In the genomic region with DNA sequence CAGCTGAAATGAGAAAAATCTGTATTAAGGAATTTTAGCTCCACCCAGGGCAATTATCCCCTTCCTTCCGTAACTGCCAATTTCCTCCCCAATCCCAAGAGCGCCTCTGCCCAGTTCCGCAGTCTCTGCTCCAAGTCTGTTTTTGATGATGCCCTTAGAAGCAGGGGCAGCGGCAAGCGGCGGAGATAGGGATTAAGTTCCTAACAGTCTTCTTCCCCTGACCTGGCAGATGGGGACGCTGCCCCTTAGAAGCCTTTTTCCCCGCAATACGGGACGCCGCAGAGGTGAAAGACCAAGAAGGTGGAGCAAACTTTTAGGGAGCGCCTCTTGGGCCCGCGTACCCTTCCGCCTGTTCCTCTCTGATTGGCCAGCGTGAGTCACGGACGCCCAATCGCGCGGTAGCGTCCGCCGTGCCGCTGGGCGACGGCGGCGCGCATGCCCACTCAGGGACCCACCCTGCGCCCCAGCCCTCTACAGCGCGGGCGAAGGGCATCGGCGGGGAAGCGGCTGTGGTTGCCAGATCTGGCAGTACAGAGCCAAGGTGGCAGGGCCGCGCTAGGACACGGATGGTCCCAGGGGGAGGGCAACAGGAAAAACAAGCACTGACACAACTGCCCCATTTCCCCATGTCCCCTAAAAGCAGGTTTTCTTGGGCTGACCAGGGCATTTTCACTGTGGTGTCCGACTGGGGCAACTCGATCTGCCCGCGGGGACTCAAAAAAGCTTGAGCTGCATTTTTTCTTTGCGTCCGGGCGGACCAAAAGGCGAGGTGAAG, we compare ENCODE assay signal across 1 cellular context.
A peak's percentile ranks its signal among the peaks of the same experiment; 100 is the strongest.
TF ChIP-seq lines count a peak whose summit lies in the region.

No MANE protein-coding gene starts in this region.

TF ChIP-seq in GM12878, 131 proteins besides CTCF, POLR2A, EP300 and RAD21 (continued from another document and continues in another):
- TF ChIP-seq, protein P1, sequence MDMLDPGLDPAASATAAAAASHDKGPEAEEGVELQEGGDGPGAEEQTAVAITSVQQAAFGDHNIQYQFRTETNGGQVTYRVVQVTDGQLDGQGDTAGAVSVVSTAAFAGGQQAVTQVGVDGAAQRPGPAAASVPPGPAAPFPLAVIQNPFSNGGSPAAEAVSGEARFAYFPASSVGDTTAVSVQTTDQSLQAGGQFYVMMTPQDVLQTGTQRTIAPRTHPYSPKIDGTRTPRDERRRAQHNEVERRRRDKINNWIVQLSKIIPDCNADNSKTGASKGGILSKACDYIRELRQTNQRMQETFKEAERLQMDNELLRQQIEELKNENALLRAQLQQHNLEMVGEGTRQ (IDR thresholded peaks at IDR 0.05; ENCODE audit: borderline replicate concordance, low read depth, low read length), result peak; percentile 60
- TF ChIP-seq, protein P2, sequence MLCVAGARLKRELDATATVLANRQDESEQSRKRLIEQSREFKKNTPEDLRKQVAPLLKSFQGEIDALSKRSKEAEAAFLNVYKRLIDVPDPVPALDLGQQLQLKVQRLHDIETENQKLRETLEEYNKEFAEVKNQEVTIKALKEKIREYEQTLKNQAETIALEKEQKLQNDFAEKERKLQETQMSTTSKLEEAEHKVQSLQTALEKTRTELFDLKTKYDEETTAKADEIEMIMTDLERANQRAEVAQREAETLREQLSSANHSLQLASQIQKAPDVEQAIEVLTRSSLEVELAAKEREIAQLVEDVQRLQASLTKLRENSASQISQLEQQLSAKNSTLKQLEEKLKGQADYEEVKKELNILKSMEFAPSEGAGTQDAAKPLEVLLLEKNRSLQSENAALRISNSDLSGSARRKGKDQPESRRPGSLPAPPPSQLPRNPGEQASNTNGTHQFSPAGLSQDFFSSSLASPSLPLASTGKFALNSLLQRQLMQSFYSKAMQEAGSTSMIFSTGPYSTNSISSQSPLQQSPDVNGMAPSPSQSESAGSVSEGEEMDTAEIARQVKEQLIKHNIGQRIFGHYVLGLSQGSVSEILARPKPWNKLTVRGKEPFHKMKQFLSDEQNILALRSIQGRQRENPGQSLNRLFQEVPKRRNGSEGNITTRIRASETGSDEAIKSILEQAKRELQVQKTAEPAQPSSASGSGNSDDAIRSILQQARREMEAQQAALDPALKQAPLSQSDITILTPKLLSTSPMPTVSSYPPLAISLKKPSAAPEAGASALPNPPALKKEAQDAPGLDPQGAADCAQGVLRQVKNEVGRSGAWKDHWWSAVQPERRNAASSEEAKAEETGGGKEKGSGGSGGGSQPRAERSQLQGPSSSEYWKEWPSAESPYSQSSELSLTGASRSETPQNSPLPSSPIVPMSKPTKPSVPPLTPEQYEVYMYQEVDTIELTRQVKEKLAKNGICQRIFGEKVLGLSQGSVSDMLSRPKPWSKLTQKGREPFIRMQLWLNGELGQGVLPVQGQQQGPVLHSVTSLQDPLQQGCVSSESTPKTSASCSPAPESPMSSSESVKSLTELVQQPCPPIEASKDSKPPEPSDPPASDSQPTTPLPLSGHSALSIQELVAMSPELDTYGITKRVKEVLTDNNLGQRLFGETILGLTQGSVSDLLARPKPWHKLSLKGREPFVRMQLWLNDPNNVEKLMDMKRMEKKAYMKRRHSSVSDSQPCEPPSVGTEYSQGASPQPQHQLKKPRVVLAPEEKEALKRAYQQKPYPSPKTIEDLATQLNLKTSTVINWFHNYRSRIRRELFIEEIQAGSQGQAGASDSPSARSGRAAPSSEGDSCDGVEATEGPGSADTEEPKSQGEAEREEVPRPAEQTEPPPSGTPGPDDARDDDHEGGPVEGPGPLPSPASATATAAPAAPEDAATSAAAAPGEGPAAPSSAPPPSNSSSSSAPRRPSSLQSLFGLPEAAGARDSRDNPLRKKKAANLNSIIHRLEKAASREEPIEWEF (IDR thresholded peaks at IDR 0.05; ENCODE audit: insufficient replicate concordance, low read depth, low read length), result no peak
- peak; percentile 49 for TF ChIP-seq POLR2AphosphoS2 (IDR thresholded peaks at IDR 0.05; ENCODE audit: low read depth, low read length)
- 0 out of 2 replicates have a peak, but pooled peaks have one; percentile 36 for TF ChIP-seq GATAD2B (conservative IDR thresholded peaks at IDR 0.05; ENCODE audit: low read depth)
- no peak for TF ChIP-seq SUPT20H (IDR thresholded peaks at IDR 0.05; ENCODE audit: borderline replicate concordance, control insufficient read depth, low read depth, low read length)
- TF ChIP-seq TBL1XR1 (IDR thresholded peaks at IDR 0.05; ENCODE audit: low read depth, low read length), result 0 out of 2 replicates have a peak, but pooled peaks have one; percentile 10
- TF ChIP-seq NR2F1 (conservative IDR thresholded peaks at IDR 0.05), result peak; percentile 41
- no peak for TF ChIP-seq JUNB (IDR thresholded peaks at IDR 0.05)
- TF ChIP-seq SPI1 (IDR thresholded peaks at IDR 0.05; ENCODE audit: borderline replicate concordance, insufficient read depth, low read depth, low read length), result peak; percentile 35; the same call in 1 of the 2 replicates
- TF ChIP-seq ATF7 (IDR thresholded peaks at IDR 0.05; ENCODE audit: low read depth), result 0 out of 2 replicates have a peak, but pooled peaks have one; percentile 10
- TF ChIP-seq SP1 (IDR thresholded peaks at IDR 0.05; ENCODE audit: low read depth, low read length), result peak; percentile 72
- TF ChIP-seq, protein P3, sequence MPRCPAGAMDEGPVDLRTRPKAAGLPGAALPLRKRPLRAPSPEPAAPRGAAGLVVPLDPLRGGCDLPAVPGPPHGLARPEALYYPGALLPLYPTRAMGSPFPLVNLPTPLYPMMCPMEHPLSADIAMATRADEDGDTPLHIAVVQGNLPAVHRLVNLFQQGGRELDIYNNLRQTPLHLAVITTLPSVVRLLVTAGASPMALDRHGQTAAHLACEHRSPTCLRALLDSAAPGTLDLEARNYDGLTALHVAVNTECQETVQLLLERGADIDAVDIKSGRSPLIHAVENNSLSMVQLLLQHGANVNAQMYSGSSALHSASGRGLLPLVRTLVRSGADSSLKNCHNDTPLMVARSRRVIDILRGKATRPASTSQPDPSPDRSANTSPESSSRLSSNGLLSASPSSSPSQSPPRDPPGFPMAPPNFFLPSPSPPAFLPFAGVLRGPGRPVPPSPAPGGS (IDR thresholded peaks at IDR 0.05; ENCODE audit: borderline replicate concordance, insufficient read depth, low read depth, low read length, poor library complexity, severe bottlenecking), result peak; percentile 21
- peak; percentile 82 to 87 for TF ChIP-seq IKZF2 (IDR thresholded peaks at IDR 0.05)
- peak; percentile 32; the same call in 1 of the 2 replicates for TF ChIP-seq MTA3 (IDR thresholded peaks at IDR 0.05; ENCODE audit: borderline replicate concordance, low read length)
- TF ChIP-seq, protein P4, sequence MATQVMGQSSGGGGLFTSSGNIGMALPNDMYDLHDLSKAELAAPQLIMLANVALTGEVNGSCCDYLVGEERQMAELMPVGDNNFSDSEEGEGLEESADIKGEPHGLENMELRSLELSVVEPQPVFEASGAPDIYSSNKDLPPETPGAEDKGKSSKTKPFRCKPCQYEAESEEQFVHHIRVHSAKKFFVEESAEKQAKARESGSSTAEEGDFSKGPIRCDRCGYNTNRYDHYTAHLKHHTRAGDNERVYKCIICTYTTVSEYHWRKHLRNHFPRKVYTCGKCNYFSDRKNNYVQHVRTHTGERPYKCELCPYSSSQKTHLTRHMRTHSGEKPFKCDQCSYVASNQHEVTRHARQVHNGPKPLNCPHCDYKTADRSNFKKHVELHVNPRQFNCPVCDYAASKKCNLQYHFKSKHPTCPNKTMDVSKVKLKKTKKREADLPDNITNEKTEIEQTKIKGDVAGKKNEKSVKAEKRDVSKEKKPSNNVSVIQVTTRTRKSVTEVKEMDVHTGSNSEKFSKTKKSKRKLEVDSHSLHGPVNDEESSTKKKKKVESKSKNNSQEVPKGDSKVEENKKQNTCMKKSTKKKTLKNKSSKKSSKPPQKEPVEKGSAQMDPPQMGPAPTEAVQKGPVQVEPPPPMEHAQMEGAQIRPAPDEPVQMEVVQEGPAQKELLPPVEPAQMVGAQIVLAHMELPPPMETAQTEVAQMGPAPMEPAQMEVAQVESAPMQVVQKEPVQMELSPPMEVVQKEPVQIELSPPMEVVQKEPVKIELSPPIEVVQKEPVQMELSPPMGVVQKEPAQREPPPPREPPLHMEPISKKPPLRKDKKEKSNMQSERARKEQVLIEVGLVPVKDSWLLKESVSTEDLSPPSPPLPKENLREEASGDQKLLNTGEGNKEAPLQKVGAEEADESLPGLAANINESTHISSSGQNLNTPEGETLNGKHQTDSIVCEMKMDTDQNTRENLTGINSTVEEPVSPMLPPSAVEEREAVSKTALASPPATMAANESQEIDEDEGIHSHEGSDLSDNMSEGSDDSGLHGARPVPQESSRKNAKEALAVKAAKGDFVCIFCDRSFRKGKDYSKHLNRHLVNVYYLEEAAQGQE (IDR thresholded peaks at IDR 0.05; ENCODE audit: low read depth, low read length), result no peak
- TF ChIP-seq, protein P5, sequence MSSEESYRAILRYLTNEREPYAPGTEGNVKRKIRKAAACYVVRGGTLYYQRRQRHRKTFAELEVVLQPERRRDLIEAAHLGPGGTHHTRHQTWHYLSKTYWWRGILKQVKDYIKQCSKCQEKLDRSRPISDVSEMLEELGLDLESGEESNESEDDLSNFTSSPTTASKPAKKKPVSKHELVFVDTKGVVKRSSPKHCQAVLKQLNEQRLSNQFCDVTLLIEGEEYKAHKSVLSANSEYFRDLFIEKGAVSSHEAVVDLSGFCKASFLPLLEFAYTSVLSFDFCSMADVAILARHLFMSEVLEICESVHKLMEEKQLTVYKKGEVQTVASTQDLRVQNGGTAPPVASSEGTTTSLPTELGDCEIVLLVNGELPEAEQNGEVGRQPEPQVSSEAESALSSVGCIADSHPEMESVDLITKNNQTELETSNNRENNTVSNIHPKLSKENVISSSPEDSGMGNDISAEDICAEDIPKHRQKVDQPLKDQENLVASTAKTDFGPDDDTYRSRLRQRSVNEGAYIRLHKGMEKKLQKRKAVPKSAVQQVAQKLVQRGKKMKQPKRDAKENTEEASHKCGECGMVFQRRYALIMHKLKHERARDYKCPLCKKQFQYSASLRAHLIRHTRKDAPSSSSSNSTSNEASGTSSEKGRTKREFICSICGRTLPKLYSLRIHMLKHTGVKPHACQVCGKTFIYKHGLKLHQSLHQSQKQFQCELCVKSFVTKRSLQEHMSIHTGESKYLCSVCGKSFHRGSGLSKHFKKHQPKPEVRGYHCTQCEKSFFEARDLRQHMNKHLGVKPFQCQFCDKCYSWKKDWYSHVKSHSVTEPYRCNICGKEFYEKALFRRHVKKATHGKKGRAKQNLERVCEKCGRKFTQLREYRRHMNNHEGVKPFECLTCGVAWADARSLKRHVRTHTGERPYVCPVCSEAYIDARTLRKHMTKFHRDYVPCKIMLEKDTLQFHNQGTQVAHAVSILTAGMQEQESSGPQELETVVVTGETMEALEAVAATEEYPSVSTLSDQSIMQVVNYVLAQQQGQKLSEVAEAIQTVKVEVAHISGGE (CRISPR knock-in tag; IDR thresholded peaks at IDR 0.05), result peak; percentile 30; the same call in 1 of the 2 replicates
- 0 out of 2 replicates have a peak, but pooled peaks have one; percentile 21 for TF ChIP-seq MTA2 (IDR thresholded peaks at IDR 0.05; ENCODE audit: low read depth)
- TF ChIP-seq, protein P6, sequence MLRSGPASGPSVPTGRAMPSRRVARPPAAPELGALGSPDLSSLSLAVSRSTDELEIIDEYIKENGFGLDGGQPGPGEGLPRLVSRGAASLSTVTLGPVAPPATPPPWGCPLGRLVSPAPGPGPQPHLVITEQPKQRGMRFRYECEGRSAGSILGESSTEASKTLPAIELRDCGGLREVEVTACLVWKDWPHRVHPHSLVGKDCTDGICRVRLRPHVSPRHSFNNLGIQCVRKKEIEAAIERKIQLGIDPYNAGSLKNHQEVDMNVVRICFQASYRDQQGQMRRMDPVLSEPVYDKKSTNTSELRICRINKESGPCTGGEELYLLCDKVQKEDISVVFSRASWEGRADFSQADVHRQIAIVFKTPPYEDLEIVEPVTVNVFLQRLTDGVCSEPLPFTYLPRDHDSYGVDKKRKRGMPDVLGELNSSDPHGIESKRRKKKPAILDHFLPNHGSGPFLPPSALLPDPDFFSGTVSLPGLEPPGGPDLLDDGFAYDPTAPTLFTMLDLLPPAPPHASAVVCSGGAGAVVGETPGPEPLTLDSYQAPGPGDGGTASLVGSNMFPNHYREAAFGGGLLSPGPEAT (IDR thresholded peaks at IDR 0.05; ENCODE audit: low read depth), result peak; percentile 70
- peak; percentile 61 for TF ChIP-seq MXI1 (IDR thresholded peaks at IDR 0.05; ENCODE audit: low read depth, low read length)
- peak; percentile 84 for TF ChIP-seq IKZF1 (conservative IDR thresholded peaks at IDR 0.05)
- TF ChIP-seq, protein P7, sequence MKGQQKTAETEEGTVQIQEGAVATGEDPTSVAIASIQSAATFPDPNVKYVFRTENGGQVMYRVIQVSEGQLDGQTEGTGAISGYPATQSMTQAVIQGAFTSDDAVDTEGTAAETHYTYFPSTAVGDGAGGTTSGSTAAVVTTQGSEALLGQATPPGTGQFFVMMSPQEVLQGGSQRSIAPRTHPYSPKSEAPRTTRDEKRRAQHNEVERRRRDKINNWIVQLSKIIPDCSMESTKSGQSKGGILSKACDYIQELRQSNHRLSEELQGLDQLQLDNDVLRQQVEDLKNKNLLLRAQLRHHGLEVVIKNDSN (IDR thresholded peaks at IDR 0.05; ENCODE audit: borderline replicate concordance, extremely low read length, insufficient read depth, low read depth, low read length), result peak; percentile 79
- TF ChIP-seq TCF3 (IDR thresholded peaks at IDR 0.05; ENCODE audit: borderline replicate concordance, insufficient read depth, low read depth, low read length), result no peak
- no peak for TF ChIP-seq MEF2A (IDR thresholded peaks at IDR 0.05; ENCODE audit: insufficient read depth, low read depth, low read length)
- peak; percentile 74; the same call in 1 of the 2 replicates for TF ChIP-seq PML (IDR thresholded peaks at IDR 0.05; ENCODE audit: low read length)
- TF ChIP-seq BMI1 (IDR thresholded peaks at IDR 0.05; ENCODE audit: borderline replicate concordance), result peak; percentile 34; the same call in 1 of the 2 replicates
- TF ChIP-seq, protein P8, sequence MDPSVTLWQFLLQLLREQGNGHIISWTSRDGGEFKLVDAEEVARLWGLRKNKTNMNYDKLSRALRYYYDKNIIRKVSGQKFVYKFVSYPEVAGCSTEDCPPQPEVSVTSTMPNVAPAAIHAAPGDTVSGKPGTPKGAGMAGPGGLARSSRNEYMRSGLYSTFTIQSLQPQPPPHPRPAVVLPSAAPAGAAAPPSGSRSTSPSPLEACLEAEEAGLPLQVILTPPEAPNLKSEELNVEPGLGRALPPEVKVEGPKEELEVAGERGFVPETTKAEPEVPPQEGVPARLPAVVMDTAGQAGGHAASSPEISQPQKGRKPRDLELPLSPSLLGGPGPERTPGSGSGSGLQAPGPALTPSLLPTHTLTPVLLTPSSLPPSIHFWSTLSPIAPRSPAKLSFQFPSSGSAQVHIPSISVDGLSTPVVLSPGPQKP (IDR thresholded peaks at IDR 0.05; ENCODE audit: low read depth, low read length), result 0 out of 2 replicates have a peak, but pooled peaks have one; percentile 24
- no peak for TF ChIP-seq SMARCA5 (IDR thresholded peaks at IDR 0.05)
- TF ChIP-seq SIN3A (IDR thresholded peaks at IDR 0.05; ENCODE audit: low read depth, low read length), result peak; percentile 76; the same call in 1 of the 2 replicates
- 0 out of 2 replicates have a peak, but pooled peaks have one; percentile 34 for TF ChIP-seq SREBF2 (IDR thresholded peaks at IDR 0.05; ENCODE audit: low read length)
- TF ChIP-seq, protein P9, sequence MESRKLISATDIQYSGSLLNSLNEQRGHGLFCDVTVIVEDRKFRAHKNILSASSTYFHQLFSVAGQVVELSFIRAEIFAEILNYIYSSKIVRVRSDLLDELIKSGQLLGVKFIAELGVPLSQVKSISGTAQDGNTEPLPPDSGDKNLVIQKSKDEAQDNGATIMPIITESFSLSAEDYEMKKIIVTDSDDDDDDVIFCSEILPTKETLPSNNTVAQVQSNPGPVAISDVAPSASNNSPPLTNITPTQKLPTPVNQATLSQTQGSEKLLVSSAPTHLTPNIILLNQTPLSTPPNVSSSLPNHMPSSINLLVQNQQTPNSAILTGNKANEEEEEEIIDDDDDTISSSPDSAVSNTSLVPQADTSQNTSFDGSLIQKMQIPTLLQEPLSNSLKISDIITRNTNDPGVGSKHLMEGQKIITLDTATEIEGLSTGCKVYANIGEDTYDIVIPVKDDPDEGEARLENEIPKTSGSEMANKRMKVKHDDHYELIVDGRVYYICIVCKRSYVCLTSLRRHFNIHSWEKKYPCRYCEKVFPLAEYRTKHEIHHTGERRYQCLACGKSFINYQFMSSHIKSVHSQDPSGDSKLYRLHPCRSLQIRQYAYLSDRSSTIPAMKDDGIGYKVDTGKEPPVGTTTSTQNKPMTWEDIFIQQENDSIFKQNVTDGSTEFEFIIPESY (IDR thresholded peaks at IDR 0.05), result no peak
